Comparison of ENCODE assay signal across 7 cellular contexts in genomic region chr1:42004860-42005259, GRCh38.
"Had no signal": no experiment of that assay in that cellular context is flagged by ENCODE, and none has a peak within 500 bp of the region (broad histone marks: within the 10 kb centered on the region; RNA-seq: fewer than 3 reads in every experiment).

No MANE protein-coding gene starts in this region.

- FAIRE-seq: H1, H54, HTR-8/SVneo had no signal

- ATAC-seq: GM23338 had no signal

- H3K9me3 Mint-ChIP-seq: GM23338, H9, IgD-negative memory B cell had no signal

- H2AFZ ChIP-seq: GM23338 had no signal

- H3K27ac Mint-ChIP-seq: GM23338, H9, IgD-negative memory B cell had no signal

- H3K27me3 Mint-ChIP-seq: IgD-negative memory B cell had no signal

- H3K4me3 ChIP-seq: GM23338 had no signal

- H3K4me2 ChIP-seq: GM23338 had no signal

- DNase-seq: H9, HCEC 1CT had no signal

- H3K4me3 Mint-ChIP-seq: GM23338, H9, IgD-negative memory B cell had no signal
